In the genomic region with DNA sequence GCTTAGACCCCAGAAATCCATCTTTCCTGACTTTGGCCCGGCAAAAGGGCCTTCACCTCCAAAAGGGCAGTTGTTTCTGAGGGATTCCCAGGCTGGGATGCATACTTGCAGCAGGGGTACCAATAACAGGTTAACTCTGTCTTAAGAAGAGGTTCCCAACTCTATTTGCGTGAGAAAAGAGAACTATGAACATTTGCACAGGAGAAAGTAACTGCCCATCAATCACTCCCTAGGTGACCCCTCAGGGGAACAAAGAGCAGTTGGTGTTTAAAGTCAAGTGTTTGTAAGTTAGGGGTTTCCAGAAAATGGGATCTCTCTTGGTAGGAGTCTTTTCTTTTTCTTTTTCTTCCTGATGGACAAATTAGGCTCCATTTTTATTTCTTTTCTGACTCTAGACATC, we compare ENCODE assay signal across 18 cellular contexts.
DNase-seq lines count a peak whose midpoint lies in the region; ATAC-seq and TF ChIP-seq lines count a peak whose summit lies in the region.
"Had no signal": no experiment of that assay in that cellular context is flagged by ENCODE, and none has a peak within 500 bp of the region (broad histone marks: within the 10 kb centered on the region; RNA-seq: fewer than 3 reads in every experiment).

No MANE protein-coding gene starts in this region.

- peaks cover 21% of the 10 kb centered on the region for H3K4me1 Mint-ChIP-seq in WTC11
- H3K4me1 Mint-ChIP-seq: CD4-positive, alpha-beta memory T cell had no signal

- H3K4me3 ChIP-seq in H7 (ENCODE audit: insufficient read depth, low read depth, low read length) (no peak overlapping the region), suprapubic skin (no peak overlapping the region), mucosa of descending colon (no peak overlapping the region)
- H3K4me3 ChIP-seq: GM12878, GM23248 had no signal

- no peaks in the 10 kb centered on the region for H3K36me3 Mint-ChIP-seq in WTC11
- H3K36me3 Mint-ChIP-seq: CD4-positive, alpha-beta memory T cell had no signal

- no peak for TF ChIP-seq EP300 in suprapubic skin (IDR thresholded peaks at IDR 0.05)

- H3K27ac ChIP-seq in suprapubic skin = no peak overlapping the region
- H3K27ac ChIP-seq: GM23248 had no signal

- peaks cover 42% of the 10 kb centered on the region for H3K27me3 ChIP-seq in H7 (ENCODE audit: control insufficient read depth, insufficient read depth, low read length)
- H3K27me3 ChIP-seq in suprapubic skin = no peaks in the 10 kb centered on the region

- peak; percentile 79 for ATAC-seq in WTC11
- ATAC-seq in mucosa of descending colon = no peak
- ATAC-seq in GM19463 (IDR thresholded peaks at IDR 0.05; ENCODE audit: unreplicated experiment) = no peak
- ATAC-seq: GM12878, HCT116 had no signal

- intact Hi-C loops in mucosa of descending colon (cut with DNase I, micrococcal nuclease) = no loop called here

- H3K9me3 Mint-ChIP-seq in WTC11 = no peaks in the 10 kb centered on the region

- POLR2A ChIA-PET in WTC11 (lab: Charles Lee) = no interaction called here

- CTCF ChIA-PET in WTC11 (lab: Charles Lee) = interaction anchor here (1.0 to 1.5 kb wide), 2 partner anchors 12 to 215 kb away, joined by 3 read pairs; no protein-coding TSS in a partner anchor

- no peaks in the 10 kb centered on the region for H3K9me3 ChIP-seq in suprapubic skin
- peaks cover 3% of the 10 kb centered on the region for H3K9me3 ChIP-seq in mucosa of descending colon

- H3K36me3 ChIP-seq in H7 (replicated peaks; ENCODE audit: control insufficient read depth, insufficient read depth, low read length) = no peaks in the 10 kb centered on the region
- no peaks in the 10 kb centered on the region for H3K36me3 ChIP-seq in suprapubic skin
- no peaks in the 10 kb centered on the region for H3K36me3 ChIP-seq in mucosa of descending colon (ENCODE audit: low read depth)

- TF ChIP-seq CTCF in WTC11 (IDR thresholded peaks at IDR 0.05) (no peak), suprapubic skin (IDR thresholded peaks at IDR 0.05) (no peak), mucosa of descending colon (IDR thresholded peaks at IDR 0.05) (no peak), GM20000 (IDR thresholded peaks at IDR 0.05; ENCODE audit: extremely low read depth, missing control alignments) (no peak)

- H3K27me3 Mint-ChIP-seq in WTC11 (ENCODE audit: low read depth) = peaks cover 98% of the 10 kb centered on the region

- no peak for TF ChIP-seq POLR2A in suprapubic skin (IDR thresholded peaks at IDR 0.05)

- no peak overlapping the region for H3K4me3 Mint-ChIP-seq in WTC11
- H3K4me3 Mint-ChIP-seq: CD4-positive, alpha-beta memory T cell; H9 had no signal

- H3K27ac Mint-ChIP-seq in WTC11 = no peak overlapping the region
- H3K27ac Mint-ChIP-seq: CD4-positive, alpha-beta memory T cell; H9 had no signal

- H3K4me1 ChIP-seq in suprapubic skin = no peaks in the 10 kb centered on the region
- H3K4me1 ChIP-seq in mucosa of descending colon (ENCODE audit: low read depth) = no peaks in the 10 kb centered on the region

- DNase-seq in H7 (peak; percentile 51), WTC11 (ENCODE audit: low spot score) (no peak), iPS DF 4.7 (ENCODE audit: extremely low read depth, low spot score) (peak; percentile 14), suprapubic skin (ENCODE audit: low spot score in 2 of 2) (peak; percentile 4 to 7), cerebellar nuclear complex (lab: John Stamatoyannopoulos, UW) (no peak), mucosa of descending colon (no peak), GM20000 (ENCODE audit: low spot score) (no peak)
- DNase-seq: C1 segment of cervical spinal cord; Calu3; CD4-positive, alpha-beta memory T cell; COR-L47; DND-41; GDM1; GM23248; H9 had no signal

- 69% methylated on average over 2 of the region's 2 CpGs for WGBS in suprapubic skin

TF ChIP-seq in WTC11, 78 proteins besides CTCF, POLR2A, EP300 and RAD21:
- TF ChIP-seq NFYB (CRISPR knock-in tag; conservative IDR thresholded peaks at IDR 0.05; ENCODE audit: low read depth) (no peak), SP1 (CRISPR knock-in tag; conservative IDR thresholded peaks at IDR 0.05) (no peak), JUN (CRISPR knock-in tag; IDR thresholded peaks at IDR 0.05) (no peak), NR2C2 (CRISPR knock-in tag; IDR thresholded peaks at IDR 0.05) (no peak)
- TF ChIP-seq, protein P1, sequence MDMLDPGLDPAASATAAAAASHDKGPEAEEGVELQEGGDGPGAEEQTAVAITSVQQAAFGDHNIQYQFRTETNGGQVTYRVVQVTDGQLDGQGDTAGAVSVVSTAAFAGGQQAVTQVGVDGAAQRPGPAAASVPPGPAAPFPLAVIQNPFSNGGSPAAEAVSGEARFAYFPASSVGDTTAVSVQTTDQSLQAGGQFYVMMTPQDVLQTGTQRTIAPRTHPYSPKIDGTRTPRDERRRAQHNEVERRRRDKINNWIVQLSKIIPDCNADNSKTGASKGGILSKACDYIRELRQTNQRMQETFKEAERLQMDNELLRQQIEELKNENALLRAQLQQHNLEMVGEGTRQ (CRISPR knock-in tag; IDR thresholded peaks at IDR 0.05) = no peak

Comparison
In these comparisons a context has a peak if more than half of its experiments do, and no peak if none do; other contexts are left out.
1. DNase-seq: peak in H7 (single experiment), iPS DF 4.7 (single experiment) and suprapubic skin (2 of 2); none in WTC11 (single experiment), cerebellar nuclear complex (0 of 2), mucosa of descending colon (0 of 3) and GM20000 (single experiment).